1 cellular context compared by ENCODE assay signal in the genomic region with DNA sequence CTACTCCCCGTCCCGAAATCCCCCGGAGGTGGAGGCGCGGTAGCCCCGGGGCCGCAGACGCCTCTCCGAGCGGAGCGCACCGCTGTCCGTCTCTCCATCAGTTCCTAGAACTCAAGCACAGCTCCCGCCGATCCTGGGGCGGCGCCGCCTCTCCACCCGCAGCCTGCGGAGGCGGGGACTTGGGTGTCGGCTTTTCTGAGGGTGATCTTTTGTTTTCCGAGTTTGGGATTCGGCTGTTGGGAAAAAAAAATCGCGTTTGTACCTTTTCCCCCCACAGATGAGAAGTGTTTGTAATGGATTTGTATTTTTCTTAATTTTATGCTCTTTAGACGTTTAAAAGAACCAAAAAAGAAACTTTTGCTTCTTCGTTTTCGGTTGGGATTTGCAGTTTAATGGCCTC.
TF ChIP-seq lines count a peak whose summit lies in the region.

No MANE protein-coding gene starts in this region.

TF ChIP-seq in endothelial cell of umbilical vein, 7 proteins besides CTCF, POLR2A, EP300 and RAD21 (continued from another document):
- TF ChIP-seq GATA2 (IDR thresholded peaks at IDR 0.05; ENCODE audit: insufficient read depth, insufficient read length, low read depth, low read length), result no peak
- TF ChIP-seq EZH2 (IDR thresholded peaks at IDR 0.05; ENCODE audit: borderline replicate concordance, low read depth, low read length, severe bottlenecking), result no peak
- no peak for TF ChIP-seq POLR2AphosphoS5 (IDR thresholded peaks at IDR 0.05; ENCODE audit: insufficient read depth, low read depth, low read length)
